26 cellular contexts compared by ENCODE assay signal in genomic region chr11:75632450-75632849, GRCh38. TPM values are rescaled to one million over a fixed set of nuclear protein-coding genes. Genes with fewer than 3 reads are reported as not detected.
"Had no signal": no experiment of that assay in that cellular context is flagged by ENCODE, and none has a peak within 500 bp of the region (broad histone marks: within the 10 kb centered on the region; RNA-seq: fewer than 3 reads in every experiment).

No MANE protein-coding gene starts in this region.

- H3K4me1 Mint-ChIP-seq: activated B cell treated with CpG ODN at 0.5 μM for 24 hours; activated naive CD4-positive, alpha-beta T cell treated with anti-CD3 and anti-CD28 coated beads, Interleukin-2, amount 50 U/mL, for 24 hours; activated naive CD8-positive, alpha-beta T cell treated with anti-CD3 and anti-CD28 coated beads, Interleukin-2, amount 50 U/mL, for 24 hours; stimulated activated memory B cell treated with anti-CD40 and anti-IgM and Interleukin-4, amounts not matched to agents 10 μg/mL and 1 μg/mL and 100 μg/mL, for 72 hours; stimulated activated naive CD8-positive, alpha-beta T cell treated with anti-CD3 and anti-CD28 coated beads, Interleukin-15, amount 100 ng/mL, for 72 hours had no signal

- H3K4me3 Mint-ChIP-seq: activated B cell treated with CpG ODN at 0.5 μM for 24 hours; activated CD8-positive, alpha-beta T cell treated with anti-CD3 and anti-CD28 coated beads for 36 hours; activated naive CD4-positive, alpha-beta T cell treated with anti-CD3 and anti-CD28 coated beads, Interleukin-2, amount 50 U/mL, for 24 hours; activated naive CD8-positive, alpha-beta T cell treated with anti-CD3 and anti-CD28 coated beads, Interleukin-2, amount 50 U/mL, for 24 hours; nephron; stimulated activated memory B cell treated with anti-CD40 and anti-IgM and Interleukin-4, amounts not matched to agents 10 μg/mL and 1 μg/mL and 100 μg/mL, for 72 hours; stimulated activated naive CD8-positive, alpha-beta T cell treated with anti-CD3 and anti-CD28 coated beads, Interleukin-15, amount 100 ng/mL, for 72 hours had no signal

- ATAC-seq: activated CD8-positive, alpha-beta T cell treated with anti-CD3 and anti-CD28 coated beads for 36 hours; activated naive CD8-positive, alpha-beta T cell treated with anti-CD3 and anti-CD28 coated beads, Interleukin-2, amount 50 U/mL, for 24 hours; left colon; sciatic nerve; stimulated activated memory B cell treated with anti-CD40 and anti-IgM and Interleukin-4, amounts not matched to agents 10 μg/mL and 1 μg/mL and 100 μg/mL, for 72 hours; stimulated activated naive CD8-positive, alpha-beta T cell treated with anti-CD3 and anti-CD28 coated beads, Interleukin-15, amount 100 ng/mL, for 72 hours had no signal

- H3K27ac Mint-ChIP-seq: activated B cell treated with CpG ODN at 0.5 μM for 24 hours; activated CD8-positive, alpha-beta T cell treated with anti-CD3 and anti-CD28 coated beads for 36 hours; activated naive CD4-positive, alpha-beta T cell treated with anti-CD3 and anti-CD28 coated beads, Interleukin-2, amount 50 U/mL, for 24 hours; activated naive CD8-positive, alpha-beta T cell treated with anti-CD3 and anti-CD28 coated beads, Interleukin-2, amount 50 U/mL, for 24 hours; activated T-helper 2 cell treated with anti-CD3 and anti-CD28 coated beads, Interferon-gamma antibody, Interleukin-2, Interleukin-4, amounts not matched to agents 10 μg/mL and 5 μg/mL and 100 μg/mL, durations not matched to agents 14 hours and 24 hours and 36 hours; stimulated activated memory B cell treated with anti-CD40 and anti-IgM and Interleukin-4, amounts not matched to agents 10 μg/mL and 1 μg/mL and 100 μg/mL, for 72 hours; stimulated activated naive CD8-positive, alpha-beta T cell treated with anti-CD3 and anti-CD28 coated beads, Interleukin-15, amount 100 ng/mL, for 72 hours had no signal

- FAIRE-seq: frontal cortex, kidney had no signal

- DNase-seq: activated B cell treated with CpG ODN at 0.5 μM for 24 hours; activated CD4-positive, alpha-beta T cell treated with anti-CD3 and anti-CD28 coated beads, Interleukin-2, amount 50 U/mL, for 1 hour; activated CD8-positive, alpha-beta T cell treated with anti-CD3 and anti-CD28 coated beads for 36 hours; activated naive CD8-positive, alpha-beta T cell treated with anti-CD3 and anti-CD28 coated beads, Interleukin-2, amount 50 U/mL, for 24 hours; activated T-cell treated with anti-CD3 and anti-CD28 coated beads, Interleukin-2, amount 50 U/mL, for 48 hours; cerebellar nuclear complex; dorsolateral prefrontal cortex; effector memory CD4-positive, alpha-beta T cell; hippocampal formation; kidney; left colon; mammary epithelial cell; ovary; retina; stimulated activated CD4-positive, alpha-beta T cell treated with anti-CD3 and anti-CD28 coated beads, Interleukin-1b, Interleukin-23, amount 100 ng/mL, for 48 hours; stimulated activated CD4-positive, alpha-beta T cell treated with anti-CD3 and anti-CD28 coated beads, Interleukin-4, amount 100 ng/mL, for 4 hours; stimulated activated CD8-positive, alpha-beta memory T cell treated with anti-CD3 and anti-CD28 coated beads, Interleukin-4, amount 100 ng/mL, for 48 hours; stimulated activated naive CD8-positive, alpha-beta T cell treated with anti-CD3 and anti-CD28 coated beads, Interleukin-15, amount 100 ng/mL, for 72 hours; substantia nigra; upper lobe of left lung had no signal

- H3K9me3 Mint-ChIP-seq: activated B cell treated with CpG ODN at 0.5 μM for 24 hours; activated CD8-positive, alpha-beta T cell treated with anti-CD3 and anti-CD28 coated beads for 36 hours; activated naive CD4-positive, alpha-beta T cell treated with anti-CD3 and anti-CD28 coated beads, Interleukin-2, amount 50 U/mL, for 24 hours; activated naive CD8-positive, alpha-beta T cell treated with anti-CD3 and anti-CD28 coated beads, Interleukin-2, amount 50 U/mL, for 24 hours; activated T-helper 2 cell treated with anti-CD3 and anti-CD28 coated beads, Interferon-gamma antibody, Interleukin-2, Interleukin-4, amounts not matched to agents 10 μg/mL and 5 μg/mL and 100 μg/mL, durations not matched to agents 14 hours and 24 hours and 36 hours; nephron; stimulated activated memory B cell treated with anti-CD40 and anti-IgM and Interleukin-4, amounts not matched to agents 10 μg/mL and 1 μg/mL and 100 μg/mL, for 72 hours; stimulated activated naive CD8-positive, alpha-beta T cell treated with anti-CD3 and anti-CD28 coated beads, Interleukin-15, amount 100 ng/mL, for 72 hours had no signal

- H3K36me3 Mint-ChIP-seq: activated naive CD4-positive, alpha-beta T cell treated with anti-CD3 and anti-CD28 coated beads, Interleukin-2, amount 50 U/mL, for 24 hours; stimulated activated memory B cell treated with anti-CD40 and anti-IgM and Interleukin-4, amounts not matched to agents 10 μg/mL and 1 μg/mL and 100 μg/mL, for 72 hours had no signal

RNA-seq across cellular contexts. Expression of gene MAP6, which starts 36.4 kb away (rescaled TPM):
- total RNA-seq: activated CD8-positive, alpha-beta T cell treated with anti-CD3 and anti-CD28 coated beads for 36 hours had no signal
